1 cellular context compared by ENCODE assay signal in genomic region chr17:40063034-40063765, GRCh38.
TF ChIP-seq lines count a peak whose summit lies in the region.

No MANE protein-coding gene starts in this region.

TF ChIP-seq in K562, 482 proteins besides CTCF, POLR2A, EP300 and RAD21 (continued from another document):
- TF ChIP-seq, protein P1, sequence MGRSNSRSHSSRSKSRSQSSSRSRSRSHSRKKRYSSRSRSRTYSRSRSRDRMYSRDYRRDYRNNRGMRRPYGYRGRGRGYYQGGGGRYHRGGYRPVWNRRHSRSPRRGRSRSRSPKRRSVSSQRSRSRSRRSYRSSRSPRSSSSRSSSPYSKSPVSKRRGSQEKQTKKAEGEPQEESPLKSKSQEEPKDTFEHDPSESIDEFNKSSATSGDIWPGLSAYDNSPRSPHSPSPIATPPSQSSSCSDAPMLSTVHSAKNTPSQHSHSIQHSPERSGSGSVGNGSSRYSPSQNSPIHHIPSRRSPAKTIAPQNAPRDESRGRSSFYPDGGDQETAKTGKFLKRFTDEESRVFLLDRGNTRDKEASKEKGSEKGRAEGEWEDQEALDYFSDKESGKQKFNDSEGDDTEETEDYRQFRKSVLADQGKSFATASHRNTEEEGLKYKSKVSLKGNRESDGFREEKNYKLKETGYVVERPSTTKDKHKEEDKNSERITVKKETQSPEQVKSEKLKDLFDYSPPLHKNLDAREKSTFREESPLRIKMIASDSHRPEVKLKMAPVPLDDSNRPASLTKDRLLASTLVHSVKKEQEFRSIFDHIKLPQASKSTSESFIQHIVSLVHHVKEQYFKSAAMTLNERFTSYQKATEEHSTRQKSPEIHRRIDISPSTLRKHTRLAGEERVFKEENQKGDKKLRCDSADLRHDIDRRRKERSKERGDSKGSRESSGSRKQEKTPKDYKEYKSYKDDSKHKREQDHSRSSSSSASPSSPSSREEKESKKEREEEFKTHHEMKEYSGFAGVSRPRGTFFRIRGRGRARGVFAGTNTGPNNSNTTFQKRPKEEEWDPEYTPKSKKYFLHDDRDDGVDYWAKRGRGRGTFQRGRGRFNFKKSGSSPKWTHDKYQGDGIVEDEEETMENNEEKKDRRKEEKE (IDR thresholded peaks at IDR 0.05; ENCODE audit: borderline replicate concordance in 1 of 2, control insufficient read depth in 1 of 2, low read depth in 2 of 2, low read length in 1 of 2) = no peak
- TF ChIP-seq CHD1 (IDR thresholded peaks at IDR 0.05; ENCODE audit: low read length) (no peak), RBM39 (optimal IDR thresholded peaks at IDR 0.05; ENCODE audit: low read depth, low read length) (no peak), ETV5 (CRISPR knock-in tag; IDR thresholded peaks at IDR 0.05; ENCODE audit: low read depth) (no peak), MXI1 (IDR thresholded peaks at IDR 0.05; ENCODE audit: low read depth, low read length) (no peak), ZFX (CRISPR knock-in tag; IDR thresholded peaks at IDR 0.05) (peak; percentile 57), E2F5 (CRISPR knock-in tag; IDR thresholded peaks at IDR 0.05) (no peak), EP400 (IDR thresholded peaks at IDR 0.05) (peak; percentile 16; the same call in 1 of the 2 replicates), TGIF2 (CRISPR knock-in tag; IDR thresholded peaks at IDR 0.05) (no peak), ZNF224 (CRISPR knock-in tag; IDR thresholded peaks at IDR 0.05) (no peak), RCOR1 (IDR thresholded peaks at IDR 0.05; ENCODE audit: borderline replicate concordance in 1 of 2, low read depth in 2 of 2, low read length in 2 of 2) (no peak), CREB1 (IDR thresholded peaks at IDR 0.05) (no peak), CREB1 (CRISPR knock-in tag; IDR thresholded peaks at IDR 0.05) (no peak), TSC22D4 (tag; IDR thresholded peaks at IDR 0.05) (no peak), BRD4 (IDR thresholded peaks at IDR 0.05) (no peak), ETS2 (tag; IDR thresholded peaks at IDR 0.05; ENCODE audit: borderline replicate concordance, poor library complexity, severe bottlenecking) (no peak), HDAC6 (IDR thresholded peaks at IDR 0.05; ENCODE audit: low read depth, low read length) (no peak), MECOM (CRISPR knock-in tag; IDR thresholded peaks at IDR 0.05) (no peak), IRF2 (CRISPR knock-in tag; IDR thresholded peaks at IDR 0.05) (no peak), GATAD2A (IDR thresholded peaks at IDR 0.05) (no peak), CTBP1 (IDR thresholded peaks at IDR 0.05; ENCODE audit: borderline replicate concordance) (peak; percentile 44; the same call in 1 of the 2 replicates), ZC3H4 (CRISPR knock-in tag; IDR thresholded peaks at IDR 0.05; ENCODE audit: borderline replicate concordance) (0 out of 2 replicates have a peak, but pooled peaks have one; percentile 51), ZNF778 (CRISPR knock-in tag; IDR thresholded peaks at IDR 0.05) (no peak), PRPF4 (IDR thresholded peaks at IDR 0.05; ENCODE audit: insufficient read depth, low read depth, low read length, poor library complexity, severe bottlenecking) (no peak), PHTF2 (CRISPR knock-in tag; IDR thresholded peaks at IDR 0.05) (no peak), RBBP5 (IDR thresholded peaks at IDR 0.05; ENCODE audit: borderline replicate concordance, insufficient read depth, low read length, poor library complexity, severe bottlenecking) (peak; percentile 42), NRF1 (conservative IDR thresholded peaks at IDR 0.05 in 1 of 2, IDR thresholded peaks at IDR 0.05 in 1 of 2) (peak; percentile 83 to 84), CBX2 (IDR thresholded peaks at IDR 0.05; ENCODE audit: insufficient read depth, low read length, poor library complexity, severe bottlenecking) (no peak), ETV6 (IDR thresholded peaks at IDR 0.05; ENCODE audit: borderline replicate concordance in 1 of 2, low read depth in 2 of 2, low read length in 1 of 2) (no peak), ETV6 (CRISPR knock-in tag; IDR thresholded peaks at IDR 0.05; ENCODE audit: borderline replicate concordance) (no peak)
- TF ChIP-seq, protein P2, sequence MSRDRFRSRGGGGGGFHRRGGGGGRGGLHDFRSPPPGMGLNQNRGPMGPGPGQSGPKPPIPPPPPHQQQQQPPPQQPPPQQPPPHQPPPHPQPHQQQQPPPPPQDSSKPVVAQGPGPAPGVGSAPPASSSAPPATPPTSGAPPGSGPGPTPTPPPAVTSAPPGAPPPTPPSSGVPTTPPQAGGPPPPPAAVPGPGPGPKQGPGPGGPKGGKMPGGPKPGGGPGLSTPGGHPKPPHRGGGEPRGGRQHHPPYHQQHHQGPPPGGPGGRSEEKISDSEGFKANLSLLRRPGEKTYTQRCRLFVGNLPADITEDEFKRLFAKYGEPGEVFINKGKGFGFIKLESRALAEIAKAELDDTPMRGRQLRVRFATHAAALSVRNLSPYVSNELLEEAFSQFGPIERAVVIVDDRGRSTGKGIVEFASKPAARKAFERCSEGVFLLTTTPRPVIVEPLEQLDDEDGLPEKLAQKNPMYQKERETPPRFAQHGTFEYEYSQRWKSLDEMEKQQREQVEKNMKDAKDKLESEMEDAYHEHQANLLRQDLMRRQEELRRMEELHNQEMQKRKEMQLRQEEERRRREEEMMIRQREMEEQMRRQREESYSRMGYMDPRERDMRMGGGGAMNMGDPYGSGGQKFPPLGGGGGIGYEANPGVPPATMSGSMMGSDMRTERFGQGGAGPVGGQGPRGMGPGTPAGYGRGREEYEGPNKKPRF (IDR thresholded peaks at IDR 0.05; ENCODE audit: low read depth, low read length) = no peak
- TF ChIP-seq, protein P3, sequence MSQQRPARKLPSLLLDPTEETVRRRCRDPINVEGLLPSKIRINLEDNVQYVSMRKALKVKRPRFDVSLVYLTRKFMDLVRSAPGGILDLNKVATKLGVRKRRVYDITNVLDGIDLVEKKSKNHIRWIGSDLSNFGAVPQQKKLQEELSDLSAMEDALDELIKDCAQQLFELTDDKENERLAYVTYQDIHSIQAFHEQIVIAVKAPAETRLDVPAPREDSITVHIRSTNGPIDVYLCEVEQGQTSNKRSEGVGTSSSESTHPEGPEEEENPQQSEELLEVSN (IDR thresholded peaks at IDR 0.05; ENCODE audit: borderline replicate concordance in 1 of 2, extremely low read depth in 1 of 2, insufficient read depth in 1 of 2, insufficient read length in 1 of 2, low read depth in 1 of 2, low read length in 1 of 2, poor library complexity in 1 of 2, severe bottlenecking in 1 of 2) = peak in 1 of 2 experiments; percentile 9
